Comparison of ENCODE assay signal across 19 cellular contexts in the genomic region with DNA sequence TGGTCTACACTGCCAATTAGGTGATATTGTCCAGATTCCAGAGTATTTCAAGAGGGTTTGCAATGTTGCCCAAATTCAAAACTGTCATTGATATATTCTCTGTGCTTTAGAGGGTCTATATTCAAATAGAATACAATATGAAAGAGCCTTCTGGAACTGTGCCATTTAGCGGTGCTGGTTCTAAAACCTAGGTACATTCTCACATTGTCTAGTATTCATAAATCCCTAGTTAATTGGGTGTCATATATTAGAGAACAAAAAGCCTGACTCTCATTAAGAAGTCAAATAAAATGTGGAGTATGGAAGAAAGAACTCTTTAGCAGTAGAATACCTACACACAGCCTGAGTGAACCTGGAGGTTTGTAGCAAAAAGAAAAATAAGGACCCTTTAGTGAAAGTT.
"Had no signal": no experiment of that assay in that cellular context is flagged by ENCODE, and none has a peak within 500 bp of the region (broad histone marks: within the 10 kb centered on the region; RNA-seq: fewer than 3 reads in every experiment).

No MANE protein-coding gene starts in this region.

- DNase-seq: natural killer cell; occipital lobe; ovary; posterior cingulate gyrus; psoas muscle; right cardiac atrium; right lobe of liver; sigmoid colon; small intestine; stimulated activated CD4-positive, alpha-beta T cell treated with anti-CD3 and anti-CD28 coated beads, Interleukin-15, amount 100 ng/mL, for 24 hours; stimulated activated CD4-positive, alpha-beta T cell treated with anti-CD3 and anti-CD28 coated beads, Interleukin-2, amount 100 ng/mL, for 24 hours; stimulated activated CD4-positive, alpha-beta T cell treated with anti-CD3 and anti-CD28 coated beads, Interleukin-2, amount 100 ng/mL, for 48 hours; stimulated activated CD4-positive, alpha-beta T cell treated with anti-CD3 and anti-CD28 coated beads, Interleukin-4, amount 100 ng/mL, for 24 hours; stimulated activated naive B cell treated with anti-CD40 and anti-IgM and Interleukin-4, amounts not matched to agents 10 μg/mL and 1 μg/mL and 100 μg/mL, for 72 hours; stimulated activated naive CD4-positive, alpha-beta T cell treated with Interleukin-2 at 50 U/mL for 16 hours; stomach; thyroid gland; trophoblast cell; upper lobe of left lung had no signal
